In genomic region chr2:187842978-187843847, GRCh38 we compare ENCODE assay signal across 8 cellular contexts.
DNase-seq lines count a peak whose midpoint lies in the region; ATAC-seq and TF ChIP-seq lines count a peak whose summit lies in the region.

No MANE protein-coding gene starts in this region.

- no peaks in the 10 kb centered on the region for H3K36me3 Mint-ChIP-seq in natural killer cell

- no peaks in the 10 kb centered on the region for H3K4me1 ChIP-seq in Karpas-422 (ENCODE audit: low read length)

- no peaks in the 10 kb centered on the region for H4K20me1 ChIP-seq in Karpas-422 (ENCODE audit: insufficient read depth, low read depth, low read length)

- no peak overlapping the region for H3K27ac Mint-ChIP-seq in natural killer cell

- no peak overlapping the region for H3K27ac ChIP-seq in Karpas-422 (ENCODE audit: low read length)

- peak; percentile 83 for DNase-seq in DMS 273 (lab: John Stamatoyannopoulos, UW; ENCODE audit: unreplicated experiment)
- DNase-seq in GM20000 (ENCODE audit: low spot score): peak; percentile 25
- peak; percentile 79 for DNase-seq in Karpas-422
- DNase-seq in SK-MEL-5 (ENCODE audit: low read depth, low spot score): peak; percentile 67
- peak; percentile 75 for DNase-seq in fibroblast of the conjunctiva (ENCODE audit: low read depth)
- DNase-seq in retinal pigment epithelial cell (ENCODE audit: low read depth): peak; percentile 55
- DNase-seq in natural killer cell: no peak

- H3K9ac ChIP-seq in Karpas-422 (ENCODE audit: low read length): no peak overlapping the region

- H3K4me2 ChIP-seq in Karpas-422 (ENCODE audit: low read depth, low read length, poor library complexity, severe bottlenecking): no peak overlapping the region

- H3K79me2 ChIP-seq in Karpas-422 (ENCODE audit: low read length): no peaks in the 10 kb centered on the region

- H3K36me3 ChIP-seq in Karpas-422 (ENCODE audit: insufficient read depth, low read length): no peaks in the 10 kb centered on the region

- H3K4me3 ChIP-seq in Karpas-422 (ENCODE audit: low read length) (no peak overlapping the region), retinal pigment epithelial cell (ENCODE audit: low read length) (no peak overlapping the region)

- no peaks in the 10 kb centered on the region for H3K27me3 Mint-ChIP-seq in natural killer cell (ENCODE audit: low read depth in 2 of 2)

- no peaks in the 10 kb centered on the region for H3K27me3 ChIP-seq in Karpas-422 (ENCODE audit: low read length)

- peaks cover 0 to 3% of the 10 kb centered on the region in 2 donors for H3K9me3 Mint-ChIP-seq in natural killer cell

- no peak for ATAC-seq in HG03097 (IDR thresholded peaks at IDR 0.05; ENCODE audit: low FRiP score, unreplicated experiment)
- no peak for ATAC-seq in natural killer cell

- TF ChIP-seq CTCF in GM20000 (IDR thresholded peaks at IDR 0.05; ENCODE audit: extremely low read depth, missing control alignments): peak; percentile 15
- TF ChIP-seq CTCF in retinal pigment epithelial cell (conservative IDR thresholded peaks at IDR 0.05; ENCODE audit: low read depth, low read length): peak; percentile 64
- no peak for TF ChIP-seq CTCF in natural killer cell (IDR thresholded peaks at IDR 0.05)

- H3K4me1 Mint-ChIP-seq in natural killer cell: no peaks in the 10 kb centered on the region

- H3K9me3 ChIP-seq in Karpas-422 (ENCODE audit: low read length): no peaks in the 10 kb centered on the region

- H3K9me2 ChIP-seq in Karpas-422 (replicated peaks; ENCODE audit: insufficient read depth, low read length): no peaks in the 10 kb centered on the region

- in situ Hi-C loops in SK-MEL-5 (cut with HindIII; ENCODE audit: low pct_unique_long_range_greater_than_20kb, low sequenced_read_pairs): no loop called here

- no peak overlapping the region for H3K4me3 Mint-ChIP-seq in natural killer cell

- intact Hi-C loops in natural killer cell (cut with micrococcal nuclease): no loop called here

- no peak overlapping the region for H2AFZ ChIP-seq in Karpas-422 (ENCODE audit: low read length)
